10 cellular contexts compared by ENCODE assay signal in genomic region chr1:172690925-172691324, GRCh38. TPM values are rescaled to one million over a fixed set of nuclear protein-coding genes. Genes with fewer than 3 reads are reported as not detected.
"Had no signal": no experiment of that assay in that cellular context is flagged by ENCODE, and none has a peak within 500 bp of the region (broad histone marks: within the 10 kb centered on the region; RNA-seq: fewer than 3 reads in every experiment).

No MANE protein-coding gene starts in this region.

RNA-seq across cellular contexts. Expression of gene FASLG, which starts 32.0 kb away (rescaled TPM):
- total RNA-seq: occipital lobe, osteoblast, progenitor cell of endocrine pancreas, renal cortical epithelial cell, sigmoid colon, smooth muscle cell, suprapubic skin, testis had no signal
- polyA plus RNA-seq: neural cell, psoas muscle, smooth muscle cell had no signal
